ENCODE assay signal across 7 cellular contexts in genomic region chr3:24958910-24959447, GRCh38.
"Had no signal": no experiment of that assay in that cellular context is flagged by ENCODE, and none has a peak within 500 bp of the region (broad histone marks: within the 10 kb centered on the region; RNA-seq: fewer than 3 reads in every experiment).

No MANE protein-coding gene starts in this region.

- H2AFZ ChIP-seq: GM23248 had no signal

- ATAC-seq: K562 had no signal

- H3K4me3 ChIP-seq: GM23248, K562 had no signal

- DNase-seq: GM23248, H9, HCEC 1CT, HFFc6, IMR-90, KG1 had no signal

- H3K27ac Mint-ChIP-seq: H9, HFFc6 had no signal

- H3K4me1 Mint-ChIP-seq: H9 had no signal

- H3K27ac ChIP-seq: GM23248 had no signal

- H3K9ac ChIP-seq: GM23248 had no signal

- H3K4me3 Mint-ChIP-seq: H9, HFFc6 had no signal
